Comparison of ENCODE assay signal across 21 cellular contexts in the genomic region with DNA sequence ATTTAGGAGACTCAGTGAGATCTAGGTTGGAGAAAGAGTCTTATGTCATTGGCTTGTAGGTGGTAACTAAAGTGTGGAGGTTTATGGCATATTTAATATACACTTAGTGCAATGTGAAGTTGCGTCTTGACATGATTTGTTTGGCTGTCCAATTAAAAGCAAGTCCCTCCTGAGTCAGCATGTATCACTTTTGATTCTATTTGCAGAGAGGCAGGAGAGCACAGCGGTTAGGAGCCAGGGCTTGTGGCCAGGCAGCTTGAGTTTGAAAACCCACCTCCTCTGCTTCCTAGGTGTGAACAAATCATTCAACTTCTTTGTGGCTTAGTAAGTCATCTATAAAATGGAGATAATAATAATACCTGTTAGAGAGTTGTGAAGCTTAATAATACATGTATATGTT.
"Had no signal": no experiment of that assay in that cellular context is flagged by ENCODE, and none has a peak within 500 bp of the region (broad histone marks: within the 10 kb centered on the region; RNA-seq: fewer than 3 reads in every experiment).

No MANE protein-coding gene starts in this region.

- H3K27me3 Mint-ChIP-seq: dendritic cell treated with granulocyte-macrophage colony-stimulating factor and Interleukin-4, amounts not matched to agents 40 ng/mL and 50 ng/mL, for 4 days had no signal

- H3K4me1 ChIP-seq: colonic mucosa, esophagus squamous epithelium, gastrocnemius medialis, heart right ventricle, left lung, lower lobe of right lung had no signal

- H3K4me1 Mint-ChIP-seq: mesothelial cell of epicardium, naive B cell had no signal

- H3K27me3 ChIP-seq: colonic mucosa, esophagus squamous epithelium, gastrocnemius medialis, left lung had no signal

- ATAC-seq: effector memory CD8-positive, alpha-beta T cell; gastrocnemius medialis; heart right ventricle; left cardiac atrium; left lung; left ventricle myocardium superior; lower lobe of right lung; mucosa of descending colon; naive thymus-derived CD8-positive, alpha-beta T cell had no signal

- H3K27ac Mint-ChIP-seq: dendritic cell treated with granulocyte-macrophage colony-stimulating factor and Interleukin-4, amounts not matched to agents 40 ng/mL and 50 ng/mL, for 4 days; effector memory CD8-positive, alpha-beta T cell; mesothelial cell of epicardium; naive thymus-derived CD8-positive, alpha-beta T cell had no signal

- H3K9me3 Mint-ChIP-seq: dendritic cell treated with granulocyte-macrophage colony-stimulating factor and Interleukin-4, amounts not matched to agents 40 ng/mL and 50 ng/mL, for 4 days; effector memory CD8-positive, alpha-beta T cell; mesothelial cell of epicardium had no signal

- H3K4me3 ChIP-seq: colonic mucosa, esophagus squamous epithelium, gastrocnemius medialis, heart right ventricle, left lung, lower lobe of right lung, mucosa of descending colon had no signal

- H3K9me3 ChIP-seq: colonic mucosa, esophagus squamous epithelium, gastrocnemius medialis, heart right ventricle, left lung, lower lobe of right lung, mucosa of descending colon had no signal

- DNase-seq: colonic mucosa; cortex of kidney; effector CD8-positive, alpha-beta T cell; effector memory CD8-positive, alpha-beta T cell; esophagus squamous epithelium; foreskin fibroblast; foreskin melanocyte; gastrocnemius medialis; glutamatergic neuron; heart right ventricle; hippocampal formation; left cardiac atrium; left lung; left ventricle myocardium superior; lower lobe of right lung; mesenchymal stem cell; mucosa of descending colon; naive B cell; naive thymus-derived CD8-positive, alpha-beta T cell had no signal

- H3K36me3 ChIP-seq: colonic mucosa, esophagus squamous epithelium, gastrocnemius medialis, heart right ventricle, left lung, lower lobe of right lung had no signal

- H3K4me3 Mint-ChIP-seq: dendritic cell treated with granulocyte-macrophage colony-stimulating factor and Interleukin-4, amounts not matched to agents 40 ng/mL and 50 ng/mL, for 4 days; effector memory CD8-positive, alpha-beta T cell; mesothelial cell of epicardium; naive B cell; naive thymus-derived CD8-positive, alpha-beta T cell had no signal

- H3K36me3 Mint-ChIP-seq: mesothelial cell of epicardium had no signal

- H3K27ac ChIP-seq: colonic mucosa, esophagus squamous epithelium, gastrocnemius medialis, heart right ventricle, left lung, lower lobe of right lung had no signal
